Comparison of ENCODE assay signal across 11 cellular contexts in genomic region chr19:34310494-34310981, GRCh38. TPM values are rescaled to one million over a fixed set of nuclear protein-coding genes. Genes with fewer than 3 reads are reported as not detected.
A peak's percentile ranks its signal among the peaks of the same experiment; 100 is the strongest.
DNase-seq lines count a peak whose midpoint lies in the region; ATAC-seq and TF ChIP-seq lines count a peak whose summit lies in the region.
"Had no signal": no experiment of that assay in that cellular context is flagged by ENCODE, and none has a peak within 500 bp of the region (broad histone marks: within the 10 kb centered on the region; RNA-seq: fewer than 3 reads in every experiment).

No MANE protein-coding gene starts in this region.

- H2AFZ ChIP-seq in mesenchymal stem cell (ENCODE audit: low read depth, low read length), result no peak overlapping the region

- H3K27ac ChIP-seq in C4-2B (peak overlapping the region; percentile 92), mucosa of rectum (ENCODE audit: low read depth in 2 of 2, low read length in 2 of 2) (peak overlapping the region; percentile 78 to 88), mesenchymal stem cell (ENCODE audit: low read length, poor library complexity, severe bottlenecking) (no peak overlapping the region)

- H4K91ac ChIP-seq in mesenchymal stem cell (ENCODE audit: low read length), result no peak overlapping the region

- H3K27me3 ChIP-seq in mucosa of rectum (ENCODE audit: control insufficient read depth in 2 of 2, insufficient read depth in 2 of 2, low read length in 2 of 2) (no peaks in the 10 kb centered on the region), mesenchymal stem cell (ENCODE audit: control insufficient read depth in 1 of 2, insufficient read depth in 1 of 2, low read length in 2 of 2) (no peaks in the 10 kb centered on the region)

- no peak overlapping the region for H3K18ac ChIP-seq in mesenchymal stem cell (ENCODE audit: low read depth in 1 of 2, low read length in 2 of 2)

- ATAC-seq in HG03354 (IDR thresholded peaks at IDR 0.05; ENCODE audit: poor library complexity, severe bottlenecking, unreplicated experiment) (peak; percentile 40), T-helper 17 cell (peak; percentile 42)

- peaks cover 24 to 47% of the 10 kb centered on the region in 2 donors for H3K4me1 ChIP-seq in mucosa of rectum (ENCODE audit: control insufficient read depth in 2 of 2, insufficient read depth in 2 of 2, low read length in 2 of 2)
- H3K4me1 ChIP-seq in mesenchymal stem cell (ENCODE audit: control insufficient read depth, insufficient read depth, low read depth, low read length), result peaks cover 14% of the 10 kb centered on the region

- peak overlapping the region in 1 of 2 donors; percentile 41 for H3K9ac ChIP-seq in mucosa of rectum (ENCODE audit: low read depth in 1 of 2, low read length in 2 of 2)
- no peak overlapping the region for H3K9ac ChIP-seq in mesenchymal stem cell (ENCODE audit: low read length)

- no peak for TF ChIP-seq CTCF in C4-2B (conservative IDR thresholded peaks at IDR 0.05)

- H2BK5ac ChIP-seq in mesenchymal stem cell (ENCODE audit: low read depth, low read length, poor library complexity, severe bottlenecking), result no peak overlapping the region

- no peak overlapping the region for H3K14ac ChIP-seq in mesenchymal stem cell (ENCODE audit: low read length in 2 of 2)

- H2BK12ac ChIP-seq in mesenchymal stem cell (ENCODE audit: low read length in 2 of 2), result no peak overlapping the region

- peaks cover 3% of the 10 kb centered on the region for H3K36me3 Mint-ChIP-seq in T-helper 17 cell (ENCODE audit: low read depth)

- H3K23ac ChIP-seq in mesenchymal stem cell (ENCODE audit: low read length in 2 of 2), result no peak overlapping the region

- H3K27ac Mint-ChIP-seq in T-helper 17 cell, result peak overlapping the region; percentile 100

- H2BK15ac ChIP-seq in mesenchymal stem cell (ENCODE audit: low read depth, poor library complexity, severe bottlenecking), result no peak overlapping the region

- H3K9me3 ChIP-seq in T-helper 17 cell (ENCODE audit: control insufficient read depth, low read length, poor library complexity, severe bottlenecking) (no peaks in the 10 kb centered on the region), mucosa of rectum (ENCODE audit: control insufficient read depth in 2 of 2, low read length in 2 of 2) (no peaks in the 10 kb centered on the region), mesenchymal stem cell (ENCODE audit: control insufficient read depth, low read length) (no peaks in the 10 kb centered on the region)

- WGBS in mesenchymal stem cell, result 95% methylated on average over 4 of the region's 6 CpGs

- H3K4me3 ChIP-seq in mucosa of rectum (ENCODE audit: low read length in 2 of 2) (no peak overlapping the region), mesenchymal stem cell (ENCODE audit: insufficient read depth in 1 of 2, low read depth in 1 of 2, low read length in 2 of 2) (no peak overlapping the region)

- H3K4me3 Mint-ChIP-seq in T-helper 17 cell, result peak overlapping the region; percentile 39

- H3K36me3 ChIP-seq in mucosa of rectum (ENCODE audit: control insufficient read depth in 2 of 2, insufficient read depth in 2 of 2, low read length in 2 of 2), result peaks cover 0 to 2% of the 10 kb centered on the region in 2 donors
- H3K36me3 ChIP-seq in mesenchymal stem cell (ENCODE audit: control insufficient read depth in 1 of 2, insufficient read depth in 2 of 2, low read depth in 1 of 2, low read length in 2 of 2), result peaks cover under 1 to 4% of the 10 kb centered on the region in 2 experiments

- no peak overlapping the region for H2AK5ac ChIP-seq in mesenchymal stem cell (ENCODE audit: low read length, severe bottlenecking)

- no peak overlapping the region for H3K4me2 ChIP-seq in mesenchymal stem cell (ENCODE audit: low read length, poor library complexity, severe bottlenecking)

- no peaks in the 10 kb centered on the region for H3K27me3 Mint-ChIP-seq in T-helper 17 cell

- H4K8ac ChIP-seq in mesenchymal stem cell (ENCODE audit: low read length), result no peak overlapping the region

- H3K4ac ChIP-seq in mesenchymal stem cell (ENCODE audit: low read depth in 1 of 2, low read length in 2 of 2), result no peak overlapping the region

- DNase-seq in T-helper 17 cell, result peak in 1 of 3 donors; percentile 21
- DNase-seq in GDM1 (lab: John Stamatoyannopoulos, UW), result no peak
- no peak for DNase-seq in mesenchymal stem cell
- no peak for DNase-seq in DMS 273 (lab: John Stamatoyannopoulos, UW; ENCODE audit: unreplicated experiment)
- no peak for DNase-seq in iPS-NIHi7 (ENCODE audit: extremely low spot score)
- DNase-seq: activated CD4-positive, alpha-beta T cell treated with anti-CD3 and anti-CD28 coated beads, Interleukin-2, amount 50 U/mL, for 4 hours; DMS79; hypothalamus had no signal

- no peak overlapping the region for H2BK120ac ChIP-seq in mesenchymal stem cell (ENCODE audit: low read depth, low read length)

- peaks cover 23% of the 10 kb centered on the region for H3K79me1 ChIP-seq in mesenchymal stem cell (replicated peaks; ENCODE audit: low read length, poor library complexity, severe bottlenecking)

- peaks cover 46% of the 10 kb centered on the region for H3K4me1 Mint-ChIP-seq in T-helper 17 cell

RNA-seq across cellular contexts. Expression of gene GPI, which starts 54.5 kb away (rescaled TPM):
- total RNA-seq in T-helper 17 cell, result 100 to 1,000 TPM; 109 to 122 TPM
- 92.4 TPM for polyA plus RNA-seq in mesenchymal stem cell (2013, experiment 1 of 2)
- polyA plus RNA-seq in mesenchymal stem cell (2013, experiment 2 of 2), result 88.4 TPM

RNA-seq across cellular contexts. Expression of gene GARRE1, which starts 56.2 kb away (rescaled TPM):
- total RNA-seq in T-helper 17 cell, result 10 to 100 TPM; 34.4 to 43.6 TPM
- polyA plus RNA-seq in mesenchymal stem cell (2013, experiment 1 of 2), result 20.0 TPM
- 17.3 TPM for polyA plus RNA-seq in mesenchymal stem cell (2013, experiment 2 of 2)
